ENCODE assay signal across 8 cellular contexts in the genomic region with DNA sequence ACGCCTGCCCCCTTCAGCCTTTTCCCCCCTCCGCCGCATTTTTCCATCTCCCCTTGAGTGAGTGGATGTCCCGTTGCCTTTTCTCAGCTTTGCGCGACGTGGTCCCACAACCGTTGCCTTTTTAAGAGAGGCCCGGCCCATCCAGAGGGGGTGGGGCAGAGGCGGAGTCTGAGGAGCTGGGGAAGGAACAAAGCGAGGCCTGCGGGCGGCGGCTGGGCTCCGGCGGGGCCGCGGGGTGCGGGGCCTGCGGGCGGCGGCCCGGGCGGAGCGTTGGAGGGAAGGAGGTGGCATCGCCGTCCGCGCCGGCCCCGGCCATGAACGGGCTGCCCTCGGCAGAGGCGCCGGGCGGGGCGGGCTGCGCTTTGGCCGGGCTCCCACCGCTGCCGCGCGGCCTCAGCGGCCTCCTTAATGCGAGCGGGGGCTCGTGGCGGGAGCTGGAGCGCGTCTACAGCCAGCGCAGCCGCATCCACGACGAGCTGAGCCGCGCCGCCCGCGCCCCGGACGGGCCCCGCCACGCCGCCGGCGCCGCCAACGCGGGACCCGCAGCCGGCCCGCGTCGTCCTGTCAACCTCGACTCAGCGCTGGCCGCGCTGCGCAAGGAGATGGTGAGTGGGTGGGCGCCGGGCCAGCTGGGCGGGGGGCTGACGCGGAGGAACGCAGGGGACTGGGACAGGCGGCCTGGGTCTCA. TPM values are rescaled to one million over a fixed set of nuclear protein-coding genes. Genes with fewer than 3 reads are reported as not detected.
DNase-seq lines count a peak whose midpoint lies in the region; ATAC-seq and TF ChIP-seq lines count a peak whose summit lies in the region.

TSS of gene FAM89B (plus strand) at position 183 of the 688 bp plus-strand sequence. CDS start at position 315, 132 bp downstream.

- H3K79me2 ChIP-seq in mesendoderm (ENCODE audit: control insufficient read depth, insufficient read depth, low read length), result peaks cover 8% of the 10 kb centered on the region

- H3K18ac ChIP-seq in mesendoderm (ENCODE audit: low read length), result peak within 1 kb of the TSS; percentile 43

- POLR2A ChIA-PET in HEK293T (lab: Yijun Ruan, JAX), result interaction anchor here (0.7 to 2.0 kb wide), 12 partner anchors 12 to 286 kb away, joined by 3 to 9 read pairs (median 4); partner anchors contain the start of genes CFL1, LTBP3, MALAT1 and PCNX3

- no peak within 1 kb of the TSS for H2BK5ac ChIP-seq in mesendoderm (ENCODE audit: low read length)

- no peak for ATAC-seq in GM21423 (IDR thresholded peaks at IDR 0.05; ENCODE audit: unreplicated experiment)

- H2BK120ac ChIP-seq in mesendoderm (ENCODE audit: low read depth, low read length), result no peak within 1 kb of the TSS

- no peak within 1 kb of the TSS for H3K4ac ChIP-seq in mesendoderm (ENCODE audit: low read depth, low read length)

- H3K79me1 ChIP-seq in mesendoderm (ENCODE audit: low read length), result peaks cover 9% of the 10 kb centered on the region

- CTCF ChIA-PET in HEK293T (lab: Yijun Ruan, JAX), result interaction anchor here (0.5 to 4.4 kb wide), 8 partner anchors 13 to 120 kb away, joined by 3 to 50 read pairs (median 5); no protein-coding TSS in a partner anchor

- no CpG with 5 or more reads among the region's 86 CpGs for WGBS in mesendoderm (ENCODE audit: extremely low coverage, insufficient coverage, low lambda C conversion rate)

- no peak within 1 kb of the TSS for H2BK15ac ChIP-seq in mesendoderm (replicated peaks; ENCODE audit: low read depth)

- H3K4me3 ChIP-seq in NT2/D1 (ENCODE audit: insufficient read length, low read depth) (peak within 1 kb of the TSS; percentile 99), endocrine pancreas (ENCODE audit: control insufficient read depth, insufficient read depth, low read length) (no peak within 1 kb of the TSS), mesendoderm (ENCODE audit: low read length) (peak within 1 kb of the TSS; percentile 58)

- H3K36me3 ChIP-seq in NT2/D1 (ENCODE audit: insufficient read depth, insufficient read length, low read length) (peaks cover 19% of the 10 kb centered on the region), endocrine pancreas (ENCODE audit: control insufficient read depth, insufficient read depth, low read length) (no peaks in the 10 kb centered on the region), mesendoderm (ENCODE audit: control insufficient read depth, insufficient read depth, low read length) (no peaks in the 10 kb centered on the region)

- H3K27me3 ChIP-seq in NT2/D1 (ENCODE audit: insufficient read depth, insufficient read length) (peaks cover 20% of the 10 kb centered on the region), endocrine pancreas (ENCODE audit: control insufficient read depth, insufficient read depth, low read length) (no peaks in the 10 kb centered on the region), mesendoderm (ENCODE audit: insufficient read depth, low read length, poor library complexity) (no peaks in the 10 kb centered on the region)

- peak within 1 kb of the TSS; percentile 57 for H3K23ac ChIP-seq in mesendoderm (ENCODE audit: low read length)

- H3K4me1 ChIP-seq in NT2/D1 (ENCODE audit: insufficient read depth, insufficient read length) (peaks cover 31% of the 10 kb centered on the region), endocrine pancreas (ENCODE audit: control insufficient read depth, insufficient read depth, low read length) (peaks cover 13% of the 10 kb centered on the region), mesendoderm (ENCODE audit: control insufficient read depth, low read depth, low read length) (peaks cover 11% of the 10 kb centered on the region)

- H3K56ac ChIP-seq in mesendoderm (ENCODE audit: low read length), result peak within 1 kb of the TSS; percentile 90

- H3K9ac ChIP-seq in NT2/D1 (ENCODE audit: insufficient read length, low read depth), result peak within 1 kb of the TSS; percentile 99
- peak within 1 kb of the TSS; percentile 43 for H3K9ac ChIP-seq in endocrine pancreas (ENCODE audit: control insufficient read depth, insufficient read depth, low read length)
- peak within 1 kb of the TSS; percentile 92 for H3K9ac ChIP-seq in mesendoderm (ENCODE audit: low read length)

- no peak within 1 kb of the TSS for H4K8ac ChIP-seq in mesendoderm (ENCODE audit: low read depth, low read length)

- DNase-seq in AG08396 (ENCODE audit: low spot score) (peak; percentile 88), HEK293T (ENCODE audit: extremely low spot score) (peak; percentile 70), NT2/D1 (ENCODE audit: low read depth, low spot score) (no peak), mesendoderm (peak; percentile 86)
- peak; percentile 70 for DNase-seq in activated CD8-positive, alpha-beta memory T cell treated with anti-CD3 and anti-CD28 coated beads, Interleukin-2, amount 50 U/mL, for 24 hours (ENCODE audit: extremely low read depth)
- DNase-seq in stimulated activated CD8-positive, alpha-beta memory T cell treated with anti-CD3 and anti-CD28 coated beads, Interleukin-12 subunit alpha, Interleukin-12 subunit beta, amount 100 ng/mL, for 24 hours (ENCODE audit: extremely low read depth), result peak; percentile 68

- H4K5ac ChIP-seq in mesendoderm (ENCODE audit: low read length), result no peak within 1 kb of the TSS

- H3K9me3 ChIP-seq in NT2/D1 (ENCODE audit: insufficient read depth, low read length), result no peaks in the 10 kb centered on the region
- no peaks in the 10 kb centered on the region for H3K9me3 ChIP-seq in endocrine pancreas (ENCODE audit: control insufficient read depth, low read length)

- H3K4me2 ChIP-seq in mesendoderm (ENCODE audit: low read length), result peak within 1 kb of the TSS; percentile 92

- H2AK5ac ChIP-seq in mesendoderm (ENCODE audit: low read length), result no peak within 1 kb of the TSS

- no peak within 1 kb of the TSS for H3K27ac ChIP-seq in mesendoderm (ENCODE audit: low read depth, low read length)

TF ChIP-seq in HEK293T, 16 proteins besides CTCF, POLR2A, EP300 and RAD21:
- no peak for TF ChIP-seq BHLHE40 (IDR thresholded peaks at IDR 0.05; ENCODE audit: borderline replicate concordance)
- TF ChIP-seq ARNT (IDR thresholded peaks at IDR 0.05), result no peak
- TF ChIP-seq FOXM1 (IDR thresholded peaks at IDR 0.05; ENCODE audit: borderline replicate concordance), result 0 out of 2 replicates have a peak, but pooled peaks have one; percentile 33
- TF ChIP-seq ELF4 (IDR thresholded peaks at IDR 0.05), result no peak
- TF ChIP-seq SP1 (IDR thresholded peaks at IDR 0.05), result no peak
- no peak for TF ChIP-seq CTBP1 (IDR thresholded peaks at IDR 0.05; ENCODE audit: borderline replicate concordance)
- TF ChIP-seq LEF1 (IDR thresholded peaks at IDR 0.05; ENCODE audit: borderline replicate concordance), result peak; percentile 30; the same call in 1 of the 2 replicates
TF ChIP-seq in HEK293T: peak in this region for 2.

RNA-seq across cellular contexts. Expression of gene FAM89B, which starts in this region (rescaled TPM):
- polyA plus RNA-seq in mesendoderm (2013, experiment 1 of 2), result 17.5 TPM
- 17.1 TPM for polyA plus RNA-seq in mesendoderm (2013, experiment 2 of 2)

Comparison
In these comparisons a context has a peak if more than half of its experiments do, and no peak if none do; other contexts are left out.
1. H3K9ac ChIP-seq: peak in every context shown above with its lines; median percentile 99 in NT2/D1; 92 in mesendoderm; 43 in endocrine pancreas.